ENCODE assay signal across 21 cellular contexts in the genomic region with DNA sequence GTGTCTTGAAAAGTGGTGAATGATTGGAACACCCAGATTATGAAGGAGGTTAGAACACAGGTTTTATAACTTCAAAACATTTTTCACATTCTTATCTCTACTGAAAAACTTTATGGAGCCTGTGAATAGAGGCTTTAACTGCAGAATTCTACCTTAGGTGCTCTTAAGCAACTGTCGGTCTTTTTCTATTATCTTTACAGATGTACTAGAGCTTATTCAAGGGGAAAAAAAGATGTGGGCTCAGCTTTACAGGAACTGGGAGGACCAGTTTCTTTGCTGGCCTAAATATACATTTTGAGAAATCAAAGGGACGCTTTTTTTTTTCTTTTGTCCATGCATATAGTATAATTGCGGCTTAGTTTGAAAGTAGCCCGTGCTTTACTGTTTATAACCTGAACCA.
"Had no signal": no experiment of that assay in that cellular context is flagged by ENCODE, and none has a peak within 500 bp of the region (broad histone marks: within the 10 kb centered on the region; RNA-seq: fewer than 3 reads in every experiment).

No MANE protein-coding gene starts in this region.

- H3K27ac Mint-ChIP-seq: activated CD4-positive, alpha-beta T cell treated with anti-CD3 and anti-CD28 coated beads for 36 hours; activated naive CD4-positive, alpha-beta T cell treated with anti-CD3 and anti-CD28 coated beads, Interleukin-2, amount 50 U/mL, for 24 hours; nephron progenitor cell; WTC11 had no signal

- H3K27me3 Mint-ChIP-seq: activated CD4-positive, alpha-beta T cell treated with anti-CD3 and anti-CD28 coated beads for 36 hours had no signal

- H3K4me1 ChIP-seq: breast epithelium had no signal

- H3K9me3 ChIP-seq: adrenal gland, breast epithelium, transverse colon, vagina had no signal

- H3K9me3 Mint-ChIP-seq: activated naive CD4-positive, alpha-beta T cell treated with anti-CD3 and anti-CD28 coated beads, Interleukin-2, amount 50 U/mL, for 24 hours; WTC11 had no signal

- H3K4me1 Mint-ChIP-seq: activated naive CD4-positive, alpha-beta T cell treated with anti-CD3 and anti-CD28 coated beads, Interleukin-2, amount 50 U/mL, for 24 hours had no signal

- DNase-seq: activated CD4-positive, alpha-beta T cell treated with anti-CD3 and anti-CD28 coated beads for 36 hours; activated CD4-positive, alpha-beta T cell treated with anti-CD3 and anti-CD28 coated beads, Interleukin-2, amount 50 U/mL, for 48 hours; activated gamma-delta T cell; foreskin fibroblast; hippocampal formation; nephron progenitor cell; nucleus accumbens; retina; stimulated activated CD4-positive, alpha-beta T cell treated with anti-CD3 and anti-CD28 coated beads, Interleukin-2, amount 100 ng/mL, for 24 hours; stimulated activated naive CD4-positive, alpha-beta T cell treated with Interleukin-2 at 50 U/mL for 16 hours; substantia nigra; transverse colon had no signal

- H3K36me3 Mint-ChIP-seq: activated naive CD4-positive, alpha-beta T cell treated with anti-CD3 and anti-CD28 coated beads, Interleukin-2, amount 50 U/mL, for 24 hours had no signal

- H3K27me3 ChIP-seq: adrenal gland, breast epithelium, transverse colon, vagina had no signal

- H3K27ac ChIP-seq: breast epithelium, coronary artery, transverse colon, vagina had no signal

- H3K36me3 ChIP-seq: adrenal gland, breast epithelium, transverse colon, vagina had no signal

- ATAC-seq: activated CD4-positive, alpha-beta T cell treated with anti-CD3 and anti-CD28 coated beads for 36 hours; esophagus mucosa; WTC11 had no signal

- H3K4me3 Mint-ChIP-seq: activated CD4-positive, alpha-beta T cell treated with anti-CD3 and anti-CD28 coated beads for 36 hours; activated naive CD4-positive, alpha-beta T cell treated with anti-CD3 and anti-CD28 coated beads, Interleukin-2, amount 50 U/mL, for 24 hours; nephron progenitor cell; WTC11 had no signal

- FAIRE-seq: astrocyte, islet of Langerhans had no signal

- H3K4me3 ChIP-seq: breast epithelium, transverse colon had no signal
